12 cellular contexts compared by ENCODE assay signal in genomic region chr13:44573071-44573470, GRCh38. TPM values are rescaled to one million over a fixed set of nuclear protein-coding genes. Genes with fewer than 3 reads are reported as not detected.
DNase-seq lines count a peak whose midpoint lies in the region; TF ChIP-seq lines count a peak whose summit lies in the region.
"Had no signal": no experiment of that assay in that cellular context is flagged by ENCODE, and none has a peak within 500 bp of the region (broad histone marks: within the 10 kb centered on the region; RNA-seq: fewer than 3 reads in every experiment).

No MANE protein-coding gene starts in this region.

- intact Hi-C loops in OCI-LY7 (cut with micrococcal nuclease; ENCODE audit: unreplicated experiment), result loop anchor here (10.0 kb wide), 1 partner anchor 412 kb away; the partner anchor contains the start of genes GPALPP1 and NUFIP1

- H2AFZ ChIP-seq in OCI-LY7 (ENCODE audit: low read length) (no peak overlapping the region), osteoblast (ENCODE audit: low read length) (no peak overlapping the region)

- H3K4me3 ChIP-seq in DOHH2 (ENCODE audit: low read length) (peak overlapping the region; percentile 43), OCI-LY7 (ENCODE audit: low read depth, low read length, poor library complexity, severe bottlenecking) (no peak overlapping the region), fibroblast of the aortic adventitia (ENCODE audit: low read depth, low read length) (peak overlapping the region; percentile 71), osteoblast (ENCODE audit: insufficient read depth, low read length) (peak overlapping the region; percentile 78)
- H3K4me3 ChIP-seq: left lung had no signal

- H3K4me2 ChIP-seq in DOHH2 (ENCODE audit: low read length), result peak overlapping the region; percentile 81
- peak overlapping the region; percentile 38; the same call in 1 of the 2 replicates for H3K4me2 ChIP-seq in OCI-LY7 (ENCODE audit: low read length)
- H3K4me2 ChIP-seq in osteoblast (ENCODE audit: insufficient read depth, low read length), result peak overlapping the region; percentile 97

- H3K4me1 ChIP-seq in DOHH2 (ENCODE audit: control insufficient read depth, low read length) (peaks cover 47% of the 10 kb centered on the region), OCI-LY7 (ENCODE audit: insufficient read depth, low read length, poor library complexity, severe bottlenecking) (peaks cover 28% of the 10 kb centered on the region), osteoblast (ENCODE audit: insufficient read depth, low read length) (peaks cover 49% of the 10 kb centered on the region)

- CTCF ChIA-PET in OCI-LY7 (lab: Charles Lee; ENCODE audit: unreplicated experiment), result no interaction called here

- POLR2A ChIA-PET in OCI-LY7 (lab: Charles Lee), result interaction anchor here (0.5 to 1.5 kb wide), 3 partner anchors 36 to 230 kb away, joined by 3 to 4 read pairs (median 3); no protein-coding TSS in a partner anchor

- TF ChIP-seq CTCF in DOHH2 (IDR thresholded peaks at IDR 0.05; ENCODE audit: low read depth, low read length, poor library complexity, severe bottlenecking) (no peak), OCI-LY7 (conservative IDR thresholded peaks at IDR 0.05; ENCODE audit: low read length) (no peak), fibroblast of the aortic adventitia (IDR thresholded peaks at IDR 0.05; ENCODE audit: insufficient read depth, low read length) (no peak), osteoblast (IDR thresholded peaks at IDR 0.05; ENCODE audit: extremely low read depth, low read depth, low read length) (no peak)

- H4K20me1 ChIP-seq in DOHH2 (ENCODE audit: control insufficient read depth, insufficient read depth, low read depth, low read length) (no peaks in the 10 kb centered on the region), OCI-LY7 (ENCODE audit: insufficient read depth, low read length) (peaks cover 13% of the 10 kb centered on the region), osteoblast (ENCODE audit: insufficient read depth, low read length) (peaks cover 45% of the 10 kb centered on the region)

- BruUV-seq in OCI-LY7 (replicated peaks; lab: Mats Ljungman, UMichigan), result no TSS peak

- H3K79me2 ChIP-seq in DOHH2 (ENCODE audit: control insufficient read depth, low read length), result peaks cover 50% of the 10 kb centered on the region
- H3K79me2 ChIP-seq in OCI-LY7 (ENCODE audit: insufficient read depth, low read depth, low read length), result no peaks in the 10 kb centered on the region
- H3K79me2 ChIP-seq in osteoblast (ENCODE audit: insufficient read depth, low read length), result peaks cover 89% of the 10 kb centered on the region

- H3K36me3 ChIP-seq in DOHH2 (ENCODE audit: control insufficient read depth, low read length) (peaks cover 26% of the 10 kb centered on the region), OCI-LY7 (ENCODE audit: insufficient read depth, low read length) (peaks cover 7% of the 10 kb centered on the region), osteoblast (ENCODE audit: insufficient read depth, low read length) (peaks cover 24% of the 10 kb centered on the region)
- H3K36me3 ChIP-seq: left lung, Peyer's patch had no signal

- H3K27ac ChIP-seq in DOHH2 (ENCODE audit: low read depth, low read length) (no peak overlapping the region), OCI-LY7 (ENCODE audit: low read depth, low read length, poor library complexity, severe bottlenecking) (no peak overlapping the region), osteoblast (ENCODE audit: low read depth, low read length) (no peak overlapping the region)
- H3K27ac ChIP-seq: left lung, Peyer's patch had no signal

- no peaks in the 10 kb centered on the region for H3F3A ChIP-seq in DOHH2 (ENCODE audit: control insufficient read depth, insufficient read depth)

- DNase-seq in OCI-LY7 (ENCODE audit: low spot score) (no peak), fibroblast of the aortic adventitia (ENCODE audit: low read depth) (no peak), osteoblast (ENCODE audit: insufficient read length, low spot score, missing footprints) (no peak), T1000 (lab: John Stamatoyannopoulos, UW) (no peak), NCI-H510A (lab: John Stamatoyannopoulos, UW) (no peak), mucosa of gallbladder (ENCODE audit: low spot score) (no peak)
- no peak for DNase-seq in activated CD4-positive, CD25-positive, alpha-beta regulatory T cell treated with anti-CD3 and anti-CD28 coated beads, Interleukin-2, amount 50 U/mL, for 72 hours
- DNase-seq: activated CD4-positive, alpha-beta T cell treated with anti-CD3 and anti-CD28 coated beads, Interleukin-2, amount 10 ng/mL, durations not matched to agents 24 days and 14 days; DMS153; Peyer's patch had no signal

- H3K9me2 ChIP-seq in DOHH2 (replicated peaks; ENCODE audit: control insufficient read depth, low read length) (no peaks in the 10 kb centered on the region), OCI-LY7 (ENCODE audit: insufficient read depth, low read length) (no peaks in the 10 kb centered on the region)

- H3K9me3 ChIP-seq in DOHH2 (ENCODE audit: control insufficient read depth, insufficient read depth, low read length) (no peaks in the 10 kb centered on the region), OCI-LY7 (ENCODE audit: low read length) (no peaks in the 10 kb centered on the region), osteoblast (ENCODE audit: low read depth, low read length) (no peaks in the 10 kb centered on the region)
- H3K9me3 ChIP-seq: left lung, Peyer's patch had no signal

- H3K27me3 ChIP-seq in DOHH2 (ENCODE audit: control insufficient read depth, low read length), result no peaks in the 10 kb centered on the region
- no peaks in the 10 kb centered on the region for H3K27me3 ChIP-seq in osteoblast (ENCODE audit: insufficient read depth, low read length)
- H3K27me3 ChIP-seq: Peyer's patch had no signal

RNA-seq across cellular contexts. Expression of gene TSC22D1, which starts 3.1 kb away (rescaled TPM):
- 13.4 and 14.6 TPM in 2 replicates for total RNA-seq in OCI-LY7 (2014; rRNA removed; shearing (Covaris generic))
- total RNA-seq in OCI-LY7 (2022), result 27.2 and 27.7 TPM in 2 replicates
- 48.6 and 94.5 TPM in 2 replicates for total RNA-seq in fibroblast of the aortic adventitia (ENCODE audit: low replicate concordance)
- total RNA-seq in osteoblast, result 159 and 173 TPM in 2 replicates
- 185 TPM for total RNA-seq in mucosa of gallbladder

Comparison
In these comparisons a context has a peak if more than half of its experiments do, and no peak if none do; other contexts are left out.
1. H3K4me2 ChIP-seq: peak in every context shown above with its lines; median percentile 97 in osteoblast; 81 in DOHH2; 38 in OCI-LY7.